Comparison of ENCODE assay signal across 9 cellular contexts in genomic region chr10:71728218-71728737, GRCh38. TPM values are rescaled to one million over a fixed set of nuclear protein-coding genes. Genes with fewer than 3 reads are reported as not detected.
DNase-seq lines count a peak whose midpoint lies in the region; ATAC-seq and TF ChIP-seq lines count a peak whose summit lies in the region.
"Had no signal": no experiment of that assay in that cellular context is flagged by ENCODE, and none has a peak within 500 bp of the region (broad histone marks: within the 10 kb centered on the region; RNA-seq: fewer than 3 reads in every experiment).

No MANE protein-coding gene starts in this region.

- H2BK5ac ChIP-seq in H9 (ENCODE audit: insufficient read length, low read length) = no peak overlapping the region

- no peak overlapping the region for H3K9ac ChIP-seq in H9 (ENCODE audit: extremely low read depth, insufficient read length, low read length)

- no peaks in the 10 kb centered on the region for H3K36me3 ChIP-seq in right atrium auricular region
- H3K36me3 ChIP-seq in upper lobe of left lung = no peaks in the 10 kb centered on the region

- H2AFZ ChIP-seq in H9 (ENCODE audit: low read length) = no peak overlapping the region

- TF ChIP-seq POLR2A in upper lobe of left lung (IDR thresholded peaks at IDR 0.05) = no peak

- POLR2A ChIA-PET in RWPE1 (lab: Yijun Ruan, JAX; ENCODE audit: low non-redundant PET) = interaction anchor here (1.3 kb wide), 1 partner anchor 45 kb away, joined by 3 read pairs; no protein-coding TSS in a partner anchor

- H3K23me2 ChIP-seq in H9 (ENCODE audit: insufficient read length, low read depth, low read length, poor library complexity, severe bottlenecking) = no peaks in the 10 kb centered on the region

- H3K23ac ChIP-seq in H9 (ENCODE audit: insufficient read length, low read depth, low read length) = no peak overlapping the region

- H3K4me3 Mint-ChIP-seq in H9 = no peak overlapping the region

- CTCF ChIA-PET in RWPE1 (lab: Yijun Ruan, JAX) = interaction anchor here (0.5 to 2.1 kb wide), 7 partner anchors 9 to 527 kb away, joined by 3 to 9 read pairs (median 5); partner anchors contain the start of gene VSIR

- no peaks in the 10 kb centered on the region for H3K27me3 ChIP-seq in right atrium auricular region
- H3K27me3 ChIP-seq in upper lobe of left lung = no peaks in the 10 kb centered on the region
- no peaks in the 10 kb centered on the region; the same call in 1 of the 2 replicates for H3K27me3 ChIP-seq in H9 (ENCODE audit: insufficient read depth, low read length)

- no peak overlapping the region for H2BK15ac ChIP-seq in H9 (ENCODE audit: low read depth, low read length)

- no peak overlapping the region for H4K91ac ChIP-seq in H9 (ENCODE audit: insufficient read length, low read depth, low read length)

- H3K4me3 ChIP-seq in right atrium auricular region = peak overlapping the region in 1 of 2 donors; percentile 8
- no peak overlapping the region for H3K4me3 ChIP-seq in upper lobe of left lung

- H3K79me1 ChIP-seq in H9 (ENCODE audit: insufficient read depth, low read depth, low read length, poor library complexity, severe bottlenecking) = no peaks in the 10 kb centered on the region

- H3K36me3 Mint-ChIP-seq in H9 (ENCODE audit: insufficient read depth in 1 of 3, low read depth in 3 of 3) = no peaks in the 10 kb centered on the region

- H3K4me1 ChIP-seq in right atrium auricular region = peaks cover 0 to 39% of the 10 kb centered on the region in 2 donors
- H3K4me1 ChIP-seq in upper lobe of left lung = peaks cover 46 to 48% (median 47%) of the 10 kb centered on the region in 4 donors
- H3K4me1 ChIP-seq in H9 (ENCODE audit: insufficient read depth, low read length) = no peaks in the 10 kb centered on the region

- no peak overlapping the region for H4K5ac ChIP-seq in H9 (ENCODE audit: insufficient read length, low read depth, low read length)

- no peak overlapping the region for H3K27ac Mint-ChIP-seq in H9

- no peak overlapping the region for H4K8ac ChIP-seq in H9 (replicated peaks; ENCODE audit: insufficient read length, low read depth, low read length)

- no peak overlapping the region for H3K4me2 ChIP-seq in H9 (ENCODE audit: insufficient read depth, insufficient read length, low read length)

- no peak overlapping the region for H2BK12ac ChIP-seq in H9 (ENCODE audit: insufficient read length, low read depth, low read length)

- H2BK20ac ChIP-seq in H9 (ENCODE audit: low read depth, low read length, poor library complexity, severe bottlenecking) = no peak overlapping the region

- TF ChIP-seq EP300 in upper lobe of left lung (IDR thresholded peaks at IDR 0.05) = no peak

- no peak overlapping the region for H3K56ac ChIP-seq in H9 (ENCODE audit: insufficient read length, low read depth, low read length)

- no peak overlapping the region for H3K18ac ChIP-seq in H9 (ENCODE audit: insufficient read length, low read depth, low read length)

- H3K9me3 Mint-ChIP-seq in H9 = no peaks in the 10 kb centered on the region

- WGBS in upper lobe of left lung, 2 donors = 34 to 44% methylated on average over 3 to 4 of the region's 4 CpGs
- WGBS in H9 (ENCODE audit: extremely low coverage, insufficient read length, low lambda C conversion rate) = no CpG with 5 or more reads among the region's 4 CpGs

- H3T11ph ChIP-seq in H9 (ENCODE audit: low read length) = no peak overlapping the region

- H3K27me3 Mint-ChIP-seq in H9 (ENCODE audit: low read depth) = peaks cover 1% of the 10 kb centered on the region; the same call in 1 of the 2 replicates

- H3K4me1 Mint-ChIP-seq in H9 = peaks cover 4 to 7% of the 10 kb centered on the region in 2 experiments; a peak in 3 of 4 replicates

- no peak overlapping the region for H3K14ac ChIP-seq in H9 (ENCODE audit: insufficient read depth, low read length)

- no peak for DNase-seq in RWPE1 (ENCODE audit: low spot score)
- DNase-seq in right atrium auricular region (ENCODE audit: low spot score) = no peak
- DNase-seq in upper lobe of left lung = no peak
- no peak for DNase-seq in H9
- DNase-seq in midbrain (lab: John Stamatoyannopoulos, UW) = no peak
- no peak for DNase-seq in SW 1271 (lab: John Stamatoyannopoulos, UW)

- no peak overlapping the region for H2BK120ac ChIP-seq in H9 (ENCODE audit: low read depth, low read length, poor library complexity, severe bottlenecking)

- TF ChIP-seq CTCF in RWPE1 (conservative IDR thresholded peaks at IDR 0.05; ENCODE audit: low read depth) = no peak
- no peak for TF ChIP-seq CTCF in right atrium auricular region (IDR thresholded peaks at IDR 0.05)
- no peak for TF ChIP-seq CTCF in upper lobe of left lung (IDR thresholded peaks at IDR 0.05)
- TF ChIP-seq CTCF in H9 (conservative IDR thresholded peaks at IDR 0.05) = no peak

- H3K4ac ChIP-seq in H9 (ENCODE audit: low read depth, low read length) = no peak overlapping the region

- H3K27ac ChIP-seq in RWPE1 (peak overlapping the region; percentile 95), right atrium auricular region (peak overlapping the region; percentile 74 to 79), upper lobe of left lung (peak overlapping the region; percentile 82 to 91 (median 86)), H9 (ENCODE audit: insufficient read length, low read depth, low read length) (no peak overlapping the region)

- no peaks in the 10 kb centered on the region for H4K20me1 ChIP-seq in H9 (ENCODE audit: control insufficient read depth, insufficient read depth, insufficient read length)

- H3K9me3 ChIP-seq in right atrium auricular region (no peaks in the 10 kb centered on the region), upper lobe of left lung (no peaks in the 10 kb centered on the region), H9 (ENCODE audit: control insufficient read depth, low read depth, low read length) (no peaks in the 10 kb centered on the region)

- H3K79me2 ChIP-seq in H9 (ENCODE audit: insufficient read depth, low read length) = no peaks in the 10 kb centered on the region

- ATAC-seq in GM18517 (IDR thresholded peaks at IDR 0.05; ENCODE audit: unreplicated experiment) = peak; percentile 29
- ATAC-seq in HG02642 (IDR thresholded peaks at IDR 0.05; ENCODE audit: poor library complexity, unreplicated experiment) = peak; percentile 35
- ATAC-seq in upper lobe of left lung (ENCODE audit: low FRiP score in 2 of 2) = peak; percentile 5 to 42

- no peak overlapping the region for H2AK5ac ChIP-seq in H9 (ENCODE audit: insufficient read length, low read length)

RNA-seq across cellular contexts. Expression of gene C10orf105, which starts 8.7 kb away (rescaled TPM):
- total RNA-seq in right atrium auricular region (1 to 10 TPM in 1 of 2 donors, not detected in 1; 1.3 TPM), upper lobe of left lung (1 to 10 TPM in 1 of 6 donors, under 1 TPM in 4, not detected in 1; 0.15 to 1.0 (median 0.44) TPM), H9 (2021) (0.24 and 0.26 TPM in 2 replicates)
- total RNA-seq: epithelial cell of proximal tubule had no signal

RNA-seq across cellular contexts. Expression of gene VSIR, which starts 45.0 kb away (rescaled TPM):
- total RNA-seq in right atrium auricular region = 10 to 100 TPM; 36.1 to 56.0 TPM
- total RNA-seq in upper lobe of left lung = 100 to 1,000 TPM in 2 of 6 donors, 10 to 100 TPM in 4; 51.7 to 167 (median 92.5) TPM
- total RNA-seq in H9 (2021) = 0.11 and 0.31 TPM in 2 replicates

Comparison
In these comparisons a context has a peak if more than half of its experiments do, and no peak if none do; other contexts are left out.
1. RNA of gene VSIR, which starts 45.0 kb away (total RNA-seq): 51.7 to 167 TPM in upper lobe of left lung and 36.1 to 56.0 TPM in right atrium auricular region; 0.11 to 0.31 TPM in H9; every median in the first group is over 10 times any median in the second.
2. Peak in every context shown above with its lines, with median percentiles within 50 percentile points of each other: ATAC-seq.